2 cellular contexts compared by ENCODE assay signal in genomic region chr1:228648647-228649383, GRCh38.
TF ChIP-seq lines count a peak whose summit lies in the region.

No MANE protein-coding gene starts in this region.

TF ChIP-seq in HepG2, 621 proteins besides CTCF, POLR2A, EP300 and RAD21 (continued from another document):
- TF ChIP-seq, protein P1, sequence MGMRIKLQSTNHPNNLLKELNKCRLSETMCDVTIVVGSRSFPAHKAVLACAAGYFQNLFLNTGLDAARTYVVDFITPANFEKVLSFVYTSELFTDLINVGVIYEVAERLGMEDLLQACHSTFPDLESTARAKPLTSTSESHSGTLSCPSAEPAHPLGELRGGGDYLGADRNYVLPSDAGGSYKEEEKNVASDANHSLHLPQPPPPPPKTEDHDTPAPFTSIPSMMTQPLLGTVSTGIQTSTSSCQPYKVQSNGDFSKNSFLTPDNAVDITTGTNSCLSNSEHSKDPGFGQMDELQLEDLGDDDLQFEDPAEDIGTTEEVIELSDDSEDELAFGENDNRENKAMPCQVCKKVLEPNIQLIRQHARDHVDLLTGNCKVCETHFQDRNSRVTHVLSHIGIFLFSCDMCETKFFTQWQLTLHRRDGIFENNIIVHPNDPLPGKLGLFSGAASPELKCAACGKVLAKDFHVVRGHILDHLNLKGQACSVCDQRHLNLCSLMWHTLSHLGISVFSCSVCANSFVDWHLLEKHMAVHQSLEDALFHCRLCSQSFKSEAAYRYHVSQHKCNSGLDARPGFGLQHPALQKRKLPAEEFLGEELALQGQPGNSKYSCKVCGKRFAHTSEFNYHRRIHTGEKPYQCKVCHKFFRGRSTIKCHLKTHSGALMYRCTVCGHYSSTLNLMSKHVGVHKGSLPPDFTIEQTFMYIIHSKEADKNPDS (CRISPR knock-in tag; IDR thresholded peaks at IDR 0.05) = peak; percentile 60; the same call in 1 of the 2 replicates

TF ChIP-seq in WTC11, 78 proteins besides CTCF, POLR2A, EP300 and RAD21 (continued from another document):
- TF ChIP-seq ZNF532 (CRISPR knock-in tag; IDR thresholded peaks at IDR 0.05; ENCODE audit: borderline replicate concordance) = no peak
